ENCODE assay signal across 15 cellular contexts in genomic region chr2:233462202-233462785, GRCh38.
"Had no signal": no experiment of that assay in that cellular context is flagged by ENCODE, and none has a peak within 500 bp of the region (broad histone marks: within the 10 kb centered on the region; RNA-seq: fewer than 3 reads in every experiment).

No MANE protein-coding gene starts in this region.

- H3K36me3 ChIP-seq: uterus had no signal

- H3K9me3 Mint-ChIP-seq: activated T-helper 1 cell treated with anti-CD3 and anti-CD28 coated beads, Interleukin-12 subunit alpha, Interleukin-12 subunit beta, Interleukin-2, Interleukin-4 antibody, amounts not matched to agents 30 ng/mL and 10 ng/mL and 1 ng/mL, durations not matched to agents 14 hours and 24 hours and 36 hours; naive thymus-derived CD8-positive, alpha-beta T cell had no signal

- ATAC-seq: naive thymus-derived CD8-positive, alpha-beta T cell; sciatic nerve had no signal

- H3K9me3 ChIP-seq: tibial nerve, uterus had no signal

- H3K4me3 ChIP-seq: dorsolateral prefrontal cortex, hepatocyte, tibial nerve, uterus had no signal

- H3K4me1 ChIP-seq: tibial nerve, uterus had no signal

- H3K27me3 ChIP-seq: dorsolateral prefrontal cortex, hepatocyte, tibial nerve, uterus had no signal

- DNase-seq: activated CD4-positive, CD25-positive, alpha-beta regulatory T cell treated with anti-CD3 and anti-CD28 coated beads, Interleukin-2, amount 50 U/mL, for 72 hours; anterior cingulate cortex; erythroblast; islet precursor cell; mammary epithelial cell; naive thymus-derived CD8-positive, alpha-beta T cell; stimulated activated CD4-positive, alpha-beta T cell treated with anti-CD3 and anti-CD28 coated beads, Interleukin-1b, Interleukin-23, amount 100 ng/mL, for 48 hours; T1000; uterus had no signal

- H3K4me3 Mint-ChIP-seq: activated T-helper 1 cell treated with anti-CD3 and anti-CD28 coated beads, Interleukin-12 subunit alpha, Interleukin-12 subunit beta, Interleukin-2, Interleukin-4 antibody, amounts not matched to agents 30 ng/mL and 10 ng/mL and 1 ng/mL, durations not matched to agents 14 hours and 24 hours and 36 hours; naive thymus-derived CD8-positive, alpha-beta T cell had no signal

- H3K27ac Mint-ChIP-seq: activated T-helper 1 cell treated with anti-CD3 and anti-CD28 coated beads, Interleukin-12 subunit alpha, Interleukin-12 subunit beta, Interleukin-2, Interleukin-4 antibody, amounts not matched to agents 30 ng/mL and 10 ng/mL and 1 ng/mL, durations not matched to agents 14 hours and 24 hours and 36 hours had no signal

- H3K27ac ChIP-seq: hepatocyte, tibial nerve, uterus had no signal

- H3K27me3 Mint-ChIP-seq: naive thymus-derived CD8-positive, alpha-beta T cell; progenitor cell of endocrine pancreas had no signal
